Comparison of ENCODE assay signal across 8 cellular contexts in genomic region chr5:150022163-150022540, GRCh38. TPM values are rescaled to one million over a fixed set of nuclear protein-coding genes. Genes with fewer than 3 reads are reported as not detected.
DNase-seq lines count a peak whose midpoint lies in the region; ATAC-seq and TF ChIP-seq lines count a peak whose summit lies in the region.
"Had no signal": no experiment of that assay in that cellular context is flagged by ENCODE, and none has a peak within 500 bp of the region (broad histone marks: within the 10 kb centered on the region; RNA-seq: fewer than 3 reads in every experiment).

No MANE protein-coding gene starts in this region.

- H3K4me2 ChIP-seq in smooth muscle cell = peak overlapping the region; percentile 25

- TF ChIP-seq CTCF in HFFc6 (IDR thresholded peaks at IDR 0.05) = no peak
- no peak for TF ChIP-seq CTCF in WTC11 (IDR thresholded peaks at IDR 0.05)
- TF ChIP-seq CTCF in smooth muscle cell (IDR thresholded peaks at IDR 0.05; ENCODE audit: borderline replicate concordance, insufficient read depth, poor library complexity, severe bottlenecking) = no peak

- DNase-seq in HFFc6 (peak; percentile 89), WTC11 (ENCODE audit: low spot score) (no peak), foreskin melanocyte (peak; percentile 96), smooth muscle cell (lab: John Stamatoyannopoulos, UW; ENCODE audit: unreplicated experiment) (no peak), NCI-H2107 (lab: John Stamatoyannopoulos, UW) (no peak)
- no peak for DNase-seq in activated effector memory CD4-positive, alpha-beta T cell treated with Interleukin-2 at 50 U/mL for 16 hours
- DNase-seq: NCI-H2227 treated with DMSO at 0.1 percent for 48 hours had no signal

- H3K36me3 ChIP-seq in smooth muscle cell (ENCODE audit: low read depth) = peaks cover 18% of the 10 kb centered on the region

- H4K20me1 ChIP-seq in smooth muscle cell (ENCODE audit: low read depth) = peaks cover 7% of the 10 kb centered on the region

- H3K9me3 Mint-ChIP-seq in HFFc6 (no peaks in the 10 kb centered on the region), WTC11 (no peaks in the 10 kb centered on the region)

- peaks cover 62% of the 10 kb centered on the region for H3K4me1 Mint-ChIP-seq in HFFc6 (ENCODE audit: low read depth)
- peaks cover 27% of the 10 kb centered on the region for H3K4me1 Mint-ChIP-seq in WTC11

- ATAC-seq in WTC11 (no peak), HG03565 (IDR thresholded peaks at IDR 0.05; ENCODE audit: unreplicated experiment) (no peak)

- H3K27me3 Mint-ChIP-seq in HFFc6 (ENCODE audit: insufficient read depth) (no peaks in the 10 kb centered on the region; the same call in 1 of the 2 replicates), WTC11 (ENCODE audit: low read depth) (no peaks in the 10 kb centered on the region)

- no peaks in the 10 kb centered on the region for H3K9me3 ChIP-seq in smooth muscle cell (replicated peaks; ENCODE audit: low read depth)

- no peak overlapping the region for H2AFZ ChIP-seq in smooth muscle cell (ENCODE audit: low read depth)

- H3K27ac Mint-ChIP-seq in HFFc6 (peak overlapping the region; percentile 85), WTC11 (peak overlapping the region; percentile 92)

- H3K79me2 ChIP-seq in smooth muscle cell (ENCODE audit: low read depth) = no peaks in the 10 kb centered on the region

- H3K36me3 Mint-ChIP-seq in HFFc6 (ENCODE audit: low read depth) = peaks cover 51% of the 10 kb centered on the region
- H3K36me3 Mint-ChIP-seq in WTC11 = peaks cover 76% of the 10 kb centered on the region

- H3K4me3 Mint-ChIP-seq in HFFc6 (peak overlapping the region; percentile 77), WTC11 (peak overlapping the region; percentile 24)

- 94% methylated on average over 1 of the region's 1 CpG for WGBS in smooth muscle cell (ENCODE audit: low lambda C conversion rate)

- peak overlapping the region; percentile 86 for H3K27ac ChIP-seq in smooth muscle cell (ENCODE audit: low read depth)

- CTCF ChIA-PET in WTC11 (lab: Charles Lee) = interaction anchor here (0.7 to 1.2 kb wide), 6 partner anchors 23 to 327 kb away, joined by 3 to 4 read pairs (median 3); no protein-coding TSS in a partner anchor

- peak overlapping the region; percentile 8 for H3K9ac ChIP-seq in smooth muscle cell (ENCODE audit: low read depth)

- H3F3A ChIP-seq in smooth muscle cell (ENCODE audit: low read depth) = peaks cover 7% of the 10 kb centered on the region

- no peaks in the 10 kb centered on the region for H3K4me1 ChIP-seq in smooth muscle cell (ENCODE audit: low read depth)

- no peak overlapping the region for H3K4me3 ChIP-seq in smooth muscle cell

- POLR2A ChIA-PET in WTC11 (lab: Charles Lee) = no interaction called here

- no peaks in the 10 kb centered on the region for H3K27me3 ChIP-seq in smooth muscle cell (ENCODE audit: low read depth)

TF ChIP-seq in WTC11, 78 proteins besides CTCF, POLR2A, EP300 and RAD21:
- TF ChIP-seq JUN (CRISPR knock-in tag; IDR thresholded peaks at IDR 0.05) (no peak), GRHL2 (CRISPR knock-in tag; IDR thresholded peaks at IDR 0.05; ENCODE audit: insufficient replicate concordance, severe bottlenecking) (no peak), ZNF121 (CRISPR knock-in tag; IDR thresholded peaks at IDR 0.05) (no peak), NR1H2 (CRISPR knock-in tag; IDR thresholded peaks at IDR 0.05) (no peak), ZBTB43 (CRISPR knock-in tag; IDR thresholded peaks at IDR 0.05) (no peak), OVOL2 (CRISPR knock-in tag; IDR thresholded peaks at IDR 0.05; ENCODE audit: borderline replicate concordance) (no peak), STAT6 (CRISPR knock-in tag; conservative IDR thresholded peaks at IDR 0.05; ENCODE audit: low read depth) (no peak), ZNF232 (CRISPR knock-in tag; IDR thresholded peaks at IDR 0.05) (no peak), CBFB (CRISPR knock-in tag; IDR thresholded peaks at IDR 0.05; ENCODE audit: low read depth) (no peak), ATF1 (CRISPR knock-in tag; IDR thresholded peaks at IDR 0.05) (no peak), ATF3 (CRISPR knock-in tag; conservative IDR thresholded peaks at IDR 0.05) (no peak), ZNF532 (CRISPR knock-in tag; IDR thresholded peaks at IDR 0.05; ENCODE audit: borderline replicate concordance) (no peak)

RNA-seq across cellular contexts. Expression of gene HMGXB3, which starts 21.6 kb away (rescaled TPM):
- total RNA-seq in HFFc6 (2021; fragmentation: NEBNext Ultra II Directional; extraction: Animal tissue kit (Norgen Biotek cat#: 25700)) = 10 to 100 TPM; 38.2 to 42.5 (median 40.5) TPM
- total RNA-seq in WTC11 (2021) = 27.8 to 31.6 TPM (median 31.4 TPM) in 3 replicates
- total RNA-seq in smooth muscle cell = 41.2 and 41.8 TPM in 2 replicates
- 31.4 and 31.7 TPM in 2 replicates for polyA plus RNA-seq in smooth muscle cell

RNA-seq across cellular contexts. Expression of gene TIGD6, which starts 21.7 kb away (rescaled TPM):
- total RNA-seq in HFFc6 (2021; fragmentation: NEBNext Ultra II Directional; extraction: Animal tissue kit (Norgen Biotek cat#: 25700)) = 1 to 10 TPM; 6.6 to 7.5 (median 7.2) TPM
- total RNA-seq in WTC11 (2021) = 2.1 to 3.2 TPM (median 2.8 TPM) in 3 replicates
- 3.6 and 8.4 TPM in 2 replicates for total RNA-seq in smooth muscle cell
- polyA plus RNA-seq in smooth muscle cell = 2.5 and 5.1 TPM in 2 replicates

Comparison
In these comparisons a context has a peak if more than half of its experiments do, and no peak if none do; other contexts are left out.
1. DNase-seq: peak in HFFc6 (single experiment) and foreskin melanocyte (single experiment); none in WTC11 (single experiment), smooth muscle cell (single experiment), activated effector memory CD4-positive, alpha-beta T cell treated with Interleukin-2 at 50 U/mL for 16 hours (single experiment) and NCI-H2107 (single experiment).